ENCODE assay signal across 9 cellular contexts in the genomic region with DNA sequence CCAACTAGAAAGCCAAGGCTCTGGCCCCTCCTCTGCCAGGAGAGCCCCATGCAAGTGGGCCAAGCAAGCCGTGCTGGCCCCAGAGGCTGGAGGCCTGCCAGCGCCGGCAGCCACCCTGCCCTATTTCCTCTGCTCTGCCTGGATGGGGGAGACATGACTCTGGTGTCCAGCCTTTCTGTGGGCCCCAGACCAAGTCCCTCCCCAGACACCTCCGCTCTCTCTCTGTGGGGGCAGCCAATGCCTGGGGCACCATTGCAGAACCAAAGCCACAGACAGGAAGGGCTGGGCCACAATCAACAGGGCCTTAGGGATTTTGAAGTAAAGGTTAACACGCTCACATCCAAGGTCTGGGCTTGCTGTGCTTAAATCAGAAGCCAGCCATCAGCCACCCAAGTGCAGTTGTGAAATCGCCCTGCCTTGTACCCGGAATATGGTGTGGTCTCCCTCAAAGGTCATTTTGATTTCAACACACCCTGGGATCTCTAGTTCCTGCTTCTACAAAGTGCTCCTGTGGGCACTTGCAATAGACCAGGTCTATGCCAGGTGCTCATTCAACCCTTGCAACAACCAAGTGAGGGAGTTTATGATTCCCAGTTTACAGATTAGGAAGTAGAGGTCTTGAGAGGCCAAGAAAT.
DNase-seq lines count a peak whose midpoint lies in the region; ATAC-seq and TF ChIP-seq lines count a peak whose summit lies in the region.
"Had no signal": no experiment of that assay in that cellular context is flagged by ENCODE, and none has a peak within 500 bp of the region (broad histone marks: within the 10 kb centered on the region; RNA-seq: fewer than 3 reads in every experiment).

No MANE protein-coding gene starts in this region.

- no peak for TF ChIP-seq CTCF in ascending aorta (IDR thresholded peaks at IDR 0.05)
- no peak for TF ChIP-seq CTCF in left lung (IDR thresholded peaks at IDR 0.05)
- no peak for TF ChIP-seq CTCF in tibial artery (IDR thresholded peaks at IDR 0.05)

- peak; percentile 97 for DNase-seq in M059J (ENCODE audit: low read depth)
- DNase-seq in ascending aorta (ENCODE audit: low spot score in 2 of 2), result peak; percentile 33 to 90
- DNase-seq in left lung, result peak; percentile 82 to 92
- DNase-seq in tibial artery, result peak; percentile 92
- no peak for DNase-seq in activated T-cell treated with anti-CD3 and anti-CD28 coated beads for 4 hours
- no peak for DNase-seq in DMS153 (lab: John Stamatoyannopoulos, UW)
- DNase-seq: activated gamma-delta T cell, NCI-H345 had no signal

- intact Hi-C loops in ascending aorta (cut with DNase I), result loop anchor here (10.0 kb wide), 1 partner anchor 168 kb away; a partner anchor contains a TSS
- intact Hi-C loops in left lung (cut with DNase I), result loop anchor here in 1 of 2 donors (10.0 kb wide), 1 partner anchor 168 kb away; a partner anchor contains a TSS
- intact Hi-C loops in tibial artery (cut with DNase I; ENCODE audit: low total_unique reads), result no loop called here

- no peaks in the 10 kb centered on the region for H3K9me3 ChIP-seq in ascending aorta
- H3K9me3 ChIP-seq in left lung, result no peaks in the 10 kb centered on the region
- H3K9me3 ChIP-seq in tibial artery, result no peaks in the 10 kb centered on the region

- H3K4me3 ChIP-seq in ascending aorta, result no peak overlapping the region
- no peak overlapping the region for H3K4me3 ChIP-seq in left lung
- no peak overlapping the region for H3K4me3 ChIP-seq in tibial artery

- H3K36me3 ChIP-seq in ascending aorta (no peaks in the 10 kb centered on the region), left lung (peaks cover 0 to 46% of the 10 kb centered on the region in 2 donors), tibial artery (no peaks in the 10 kb centered on the region)

- H3K4me1 ChIP-seq in ascending aorta, result peaks cover 0 to 34% of the 10 kb centered on the region in 2 donors
- H3K4me1 ChIP-seq in left lung, result peaks cover 32 to 88% of the 10 kb centered on the region in 2 donors
- peaks cover 0 to 32% (median 15%) of the 10 kb centered on the region in 4 donors for H3K4me1 ChIP-seq in tibial artery

- H3K27ac ChIP-seq in ascending aorta (peak overlapping the region; percentile 77 to 78), left lung (peak overlapping the region; percentile 80 to 91), tibial artery (peak overlapping the region in 1 of 2 donors; percentile 54)

- ATAC-seq in left lung, result peak; percentile 85
- no peak for ATAC-seq in GM21619 (IDR thresholded peaks at IDR 0.05; ENCODE audit: unreplicated experiment)

- no peaks in the 10 kb centered on the region for H3K27me3 ChIP-seq in ascending aorta
- H3K27me3 ChIP-seq in left lung, result no peaks in the 10 kb centered on the region
- no peaks in the 10 kb centered on the region for H3K27me3 ChIP-seq in tibial artery

Comparison
In these comparisons a context has a peak if more than half of its experiments do, and no peak if none do; other contexts are left out.
1. DNase-seq: peak in M059J (single experiment), ascending aorta (2 of 2), left lung (2 of 2) and tibial artery (2 of 2); none in activated T-cell treated with anti-CD3 and anti-CD28 coated beads for 4 hours (single experiment) and DMS153 (single experiment).